ENCODE assay signal across 8 cellular contexts in genomic region chr11:77891256-77891655, GRCh38.
DNase-seq lines count a peak whose midpoint lies in the region; ATAC-seq and TF ChIP-seq lines count a peak whose summit lies in the region.
"Not testable (repeated sequence)": the region's sequence is repeated elsewhere in the genome, so short reads cannot be mapped to it uniquely, and the experiment has no call there.

No MANE protein-coding gene starts in this region.

- not testable (repeated sequence) for H3K27me3 Mint-ChIP-seq in activated T-cell treated with anti-CD3 and anti-CD28 coated beads, Interleukin-2, amount 50 U/mL, for 72 hours (ENCODE audit: low read depth); endodermal cell (ENCODE audit: insufficient read depth); neural crest cell (ENCODE audit: low read depth)

- H3K36me3 ChIP-seq in ACC112 (ENCODE audit: insufficient read depth, low read length) = not testable (repeated sequence)
- H3K36me3 ChIP-seq in MG63 (peaks cover 11% of the 10 kb centered on the region), SK-N-SH (replicated peaks in 1 of 2; ENCODE audit: control insufficient read depth in 1 of 2, insufficient read depth in 2 of 2, low read length in 1 of 2) (peaks cover under 1 to 22% of the 10 kb centered on the region in 2 experiments), endodermal cell (ENCODE audit: control insufficient read depth, insufficient read depth, low read length) (peaks cover 11% of the 10 kb centered on the region)

- POLR2A ChIA-PET in SK-N-SH (lab: Yijun Ruan, JAX) = not testable (repeated sequence)

- not testable (repeated sequence) for H3K79me2 ChIP-seq in ACC112 (ENCODE audit: control insufficient read depth, insufficient read depth, low read length, unreplicated experiment); SK-N-SH (ENCODE audit: insufficient read depth)

- not testable (repeated sequence) for H3K9me2 ChIP-seq in SK-N-SH

- DNase-seq in ELR (ENCODE audit: low read depth) (peak; percentile 30), MG63 (peak; percentile 28), fibroblast of pulmonary artery (ENCODE audit: low read depth) (peak; percentile 29)
- DNase-seq in SK-N-SH; activated T-cell treated with anti-CD3 and anti-CD28 coated beads, Interleukin-2, amount 50 U/mL, for 72 hours; endodermal cell; neural crest cell (ENCODE audit: low read depth, low spot score): not testable (repeated sequence)

- H3K4me3 Mint-ChIP-seq in activated T-cell treated with anti-CD3 and anti-CD28 coated beads, Interleukin-2, amount 50 U/mL, for 72 hours; endodermal cell; neural crest cell: not testable (repeated sequence)

- H3K9me3 Mint-ChIP-seq in activated T-cell treated with anti-CD3 and anti-CD28 coated beads, Interleukin-2, amount 50 U/mL, for 72 hours; endodermal cell; neural crest cell: not testable (repeated sequence)

- H3K9me3 ChIP-seq in MG63; SK-N-SH; endodermal cell (ENCODE audit: control insufficient read depth, low read length): not testable (repeated sequence)

- not testable (repeated sequence) for ATAC-seq in activated T-cell treated with anti-CD3 and anti-CD28 coated beads, Interleukin-2, amount 50 U/mL, for 72 hours (replicated peaks in 1 of 2)

- peaks cover 23% of the 10 kb centered on the region for H3F3A ChIP-seq in SK-N-SH (replicated peaks; ENCODE audit: insufficient read depth)

- 70% methylated on average over 7 of the region's 7 CpGs for WGBS in SK-N-SH (ENCODE audit: low lambda C conversion rate)
- WGBS in endodermal cell (ENCODE audit: insufficient coverage in 1 of 2, insufficient read length in 1 of 2), 2 experiments = 98% methylated on average over 5 to 7 of the region's 7 CpGs

- H3K27me3 ChIP-seq in ACC112 (ENCODE audit: insufficient read depth, low read length); MG63; SK-N-SH (ENCODE audit: insufficient read depth); endodermal cell (ENCODE audit: control insufficient read depth, insufficient read depth, low read length, poor library complexity, severe bottlenecking): not testable (repeated sequence)

- H3K4me1 Mint-ChIP-seq in activated T-cell treated with anti-CD3 and anti-CD28 coated beads, Interleukin-2, amount 50 U/mL, for 72 hours (ENCODE audit: low read depth); neural crest cell: not testable (repeated sequence)
- peaks cover 18% of the 10 kb centered on the region for H3K4me1 Mint-ChIP-seq in endodermal cell

- H3K36me3 Mint-ChIP-seq in activated T-cell treated with anti-CD3 and anti-CD28 coated beads, Interleukin-2, amount 50 U/mL, for 72 hours (ENCODE audit: insufficient read depth in 2 of 2) = peaks cover 6 to 22% of the 10 kb centered on the region in 2 donors
- H3K36me3 Mint-ChIP-seq in endodermal cell (ENCODE audit: low read depth) (peaks cover 41% of the 10 kb centered on the region), neural crest cell (ENCODE audit: low read depth) (peaks cover 25% of the 10 kb centered on the region)

- not testable (repeated sequence) for H3K9ac ChIP-seq in SK-N-SH; endodermal cell (ENCODE audit: extremely low read depth, low read length, poor library complexity, severe bottlenecking)

- peak overlapping the region; percentile 53; the same call in 1 of the 2 replicates for H3K4me2 ChIP-seq in SK-N-SH

- not testable (repeated sequence) for H2AFZ ChIP-seq in ACC112 (ENCODE audit: low read length, unreplicated experiment); SK-N-SH (ENCODE audit: low read depth)

- TF ChIP-seq RAD21 in SK-N-SH (IDR thresholded peaks at IDR 0.05; ENCODE audit: low read length) = not testable (repeated sequence)

- not testable (repeated sequence) for H3K4me3 ChIP-seq in ACC112 (ENCODE audit: low read depth, low read length); MG63; SK-N-SH (ENCODE audit: low read depth in 2 of 2, low read length in 1 of 2); endodermal cell (ENCODE audit: low read length); fibroblast of pulmonary artery (replicated peaks; ENCODE audit: low read depth, low read length)

- H3K27ac ChIP-seq in ACC112 (ENCODE audit: low read depth, low read length) (peak overlapping the region; percentile 64), SK-N-SH (ENCODE audit: low read depth in 2 of 2, low read length in 1 of 2) (peak overlapping the region; percentile 22 to 95; a peak in 3 of 4 replicates)
- H3K27ac ChIP-seq in endodermal cell (ENCODE audit: low read depth, low read length) = not testable (repeated sequence)

- H3K4me1 ChIP-seq in ACC112 (ENCODE audit: control insufficient read depth, insufficient read depth, low read length, unreplicated experiment); SK-N-SH (ENCODE audit: control insufficient read depth in 1 of 2, insufficient read depth in 2 of 2, low read depth in 1 of 2, low read length in 1 of 2); endodermal cell (ENCODE audit: control insufficient read depth, insufficient read depth, low read length): not testable (repeated sequence)

- CTCF ChIA-PET in SK-N-SH (lab: Yijun Ruan, JAX) = not testable (repeated sequence)

- H3K27ac Mint-ChIP-seq in activated T-cell treated with anti-CD3 and anti-CD28 coated beads, Interleukin-2, amount 50 U/mL, for 72 hours = peak overlapping the region; percentile 50
- H3K27ac Mint-ChIP-seq in endodermal cell (peak overlapping the region; percentile 58), neural crest cell (ENCODE audit: unreplicated experiment) (peak overlapping the region; percentile 19)

- TF ChIP-seq EP300 in SK-N-SH (IDR thresholded peaks at IDR 0.05; ENCODE audit: borderline replicate concordance in 1 of 2, low read depth in 1 of 2, low read length in 1 of 2) = not testable (repeated sequence)

- not testable (repeated sequence) for TF ChIP-seq CTCF in SK-N-SH (IDR thresholded peaks at IDR 0.05); endodermal cell (conservative IDR thresholded peaks at IDR 0.05); fibroblast of pulmonary artery (IDR thresholded peaks at IDR 0.05; ENCODE audit: low read length, missing control alignments); neural crest cell (conservative IDR thresholded peaks at IDR 0.05)

- not testable (repeated sequence) for H4K20me1 ChIP-seq in SK-N-SH (ENCODE audit: insufficient read depth)
